ENCODE assay signal across 7 cellular contexts in the genomic region with DNA sequence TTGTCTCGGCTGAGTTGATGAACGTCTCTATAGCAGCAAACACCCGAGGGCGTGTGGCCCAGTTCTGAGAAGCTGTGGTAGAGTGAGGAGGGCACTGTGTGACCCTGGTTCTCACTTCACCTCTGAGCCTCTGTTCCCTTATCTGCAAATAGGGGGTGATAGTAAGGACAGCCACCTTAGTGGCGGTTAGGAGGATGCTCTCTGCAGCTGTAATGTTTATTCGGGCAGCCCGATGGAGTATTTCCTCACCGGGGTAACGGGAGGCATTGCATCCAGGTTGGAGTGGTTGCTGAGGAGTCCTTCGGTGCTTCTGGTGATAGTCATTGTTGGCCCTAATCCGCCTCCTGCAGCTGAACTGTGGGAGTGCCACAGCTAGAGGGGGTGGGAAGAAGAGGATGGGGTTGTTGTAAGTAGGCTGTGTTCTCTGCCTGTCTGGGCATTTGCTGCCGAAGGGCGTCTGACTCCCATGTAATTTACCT. TPM values are rescaled to one million over a fixed set of nuclear protein-coding genes. Genes with fewer than 3 reads are reported as not detected.
DNase-seq lines count a peak whose midpoint lies in the region; TF ChIP-seq lines count a peak whose summit lies in the region.

No MANE protein-coding gene starts in this region.

- peak; percentile 37 for DNase-seq in T follicular helper cell (ENCODE audit: low read depth)
- no peak for DNase-seq in chondrocyte (ENCODE audit: low spot score)
- peak; percentile 68 for DNase-seq in left kidney (ENCODE audit: low read depth, low spot score)
- no peak for DNase-seq in foreskin melanocyte
- no peak for DNase-seq in HT-29 (ENCODE audit: low spot score)

- 0 out of 2 replicates have a peak overlapping the region, but pooled peaks have one; percentile 8 for H3K27ac ChIP-seq in HUES6 (ENCODE audit: low read depth, low read length)
- peak overlapping the region; percentile 71 for H3K27ac ChIP-seq in stomach smooth muscle (ENCODE audit: low read length)

- H3K4me3 ChIP-seq in HUES6 (ENCODE audit: low read depth, low read length) (peak overlapping the region; percentile 21), stomach smooth muscle (ENCODE audit: low read length in 2 of 2) (peak overlapping the region; percentile 64 to 69)

- H3K36me3 ChIP-seq in HUES6 (ENCODE audit: control insufficient read depth, insufficient read depth, low read length) (peaks cover 18% of the 10 kb centered on the region), stomach smooth muscle (ENCODE audit: control insufficient read depth in 2 of 2, insufficient read depth in 2 of 2, low read length in 2 of 2) (no peaks in the 10 kb centered on the region)

- H3K9me3 ChIP-seq in HUES6 (ENCODE audit: control insufficient read depth, insufficient read depth, low read depth, low read length) (peaks cover 8% of the 10 kb centered on the region; the same call in 1 of the 2 replicates), stomach smooth muscle (ENCODE audit: control insufficient read depth in 2 of 2, low read length in 2 of 2) (no peaks in the 10 kb centered on the region)

- H3K27me3 ChIP-seq in HUES6 (ENCODE audit: control insufficient read depth, insufficient read depth, low read length) (no peaks in the 10 kb centered on the region), stomach smooth muscle (ENCODE audit: control insufficient read depth in 1 of 2, insufficient read depth in 2 of 2, low read length in 2 of 2) (no peaks in the 10 kb centered on the region)

- no peak overlapping the region for H3K4me3 Mint-ChIP-seq in chondrocyte (ENCODE audit: unreplicated experiment)

- H3K9ac ChIP-seq in HUES6 (ENCODE audit: low read length) (peak overlapping the region; percentile 21), stomach smooth muscle (ENCODE audit: low read length in 2 of 2) (peak overlapping the region; percentile 29 to 34)

- H3K4me1 ChIP-seq in HUES6 (ENCODE audit: control insufficient read depth, insufficient read depth, low read length) (peaks cover 60% of the 10 kb centered on the region), stomach smooth muscle (ENCODE audit: control insufficient read depth, insufficient read depth, low read length) (peaks cover 67% of the 10 kb centered on the region)

- peak; percentile 32 for TF ChIP-seq CTCF in chondrocyte (IDR thresholded peaks at IDR 0.05)

- no peaks in the 10 kb centered on the region for H3K27me3 Mint-ChIP-seq in chondrocyte (ENCODE audit: low read depth)

- H3K27ac Mint-ChIP-seq in chondrocyte (ENCODE audit: unreplicated experiment), result peak overlapping the region; percentile 86

- no peaks in the 10 kb centered on the region for H3K36me3 Mint-ChIP-seq in chondrocyte (ENCODE audit: low read depth)

- no peaks in the 10 kb centered on the region for H3K9me3 Mint-ChIP-seq in chondrocyte (ENCODE audit: low read depth)

- H3K4me1 Mint-ChIP-seq in chondrocyte (ENCODE audit: low read depth), result peaks cover 88% of the 10 kb centered on the region

RNA-seq across cellular contexts. Expression of a gene that starts 13.9 kb away (rescaled TPM):
- total RNA-seq in chondrocyte, result 233 to 235 TPM (median 235 TPM) in 3 replicates
- total RNA-seq in HT-29 (2014; rRNA removed; shearing (Covaris generic)), result 96.5 and 106 TPM in 2 replicates

Comparison
In these comparisons a context has a peak if more than half of its experiments do, and no peak if none do; other contexts are left out.
1. DNase-seq: peak in T follicular helper cell (single experiment) and left kidney (single experiment); none in chondrocyte (single experiment), foreskin melanocyte (single experiment) and HT-29 (single experiment).